Comparison of ENCODE assay signal across 25 cellular contexts in genomic region chr10:124012583-124012982, GRCh38.
DNase-seq lines count a peak whose midpoint lies in the region; ATAC-seq, FAIRE-seq and TF ChIP-seq lines count a peak whose summit lies in the region.
"Had no signal": no experiment of that assay in that cellular context is flagged by ENCODE, and none has a peak within 500 bp of the region (broad histone marks: within the 10 kb centered on the region; RNA-seq: fewer than 3 reads in every experiment).

No MANE protein-coding gene starts in this region.

- no peaks in the 10 kb centered on the region for H3K27me3 ChIP-seq in bronchial epithelial cell (ENCODE audit: control insufficient read depth, insufficient read depth, low read length)
- no peaks in the 10 kb centered on the region for H3K27me3 ChIP-seq in stomach smooth muscle (ENCODE audit: control insufficient read depth in 1 of 2, insufficient read depth in 2 of 2, low read length in 2 of 2)
- H3K27me3 ChIP-seq: BE2C had no signal

- ATAC-seq in left lobe of liver (peak; percentile 74), memory B cell (ENCODE audit: low read depth) (no peak)
- no peak for ATAC-seq in effector memory CD8-positive, alpha-beta T cell (replicated peaks)
- ATAC-seq: A549 had no signal

- H3K9me3 ChIP-seq in stomach smooth muscle (ENCODE audit: control insufficient read depth in 2 of 2, low read length in 2 of 2) = peaks cover 0 to 4% of the 10 kb centered on the region in 2 donors
- H3K9me3 ChIP-seq: A549, BE2C had no signal

- peak overlapping the region; percentile 97 for H3K27ac ChIP-seq in stomach smooth muscle (ENCODE audit: low read length)
- H3K27ac ChIP-seq: A549, GM23248 had no signal

- peak overlapping the region; percentile 20 for H3K27ac Mint-ChIP-seq in memory B cell
- no peak overlapping the region for H3K27ac Mint-ChIP-seq in effector memory CD8-positive, alpha-beta T cell
- H3K27ac Mint-ChIP-seq: CD4-positive, alpha-beta memory T cell had no signal

- H3K36me3 Mint-ChIP-seq in memory B cell = peaks cover 38% of the 10 kb centered on the region
- peaks cover 5% of the 10 kb centered on the region for H3K36me3 Mint-ChIP-seq in effector memory CD8-positive, alpha-beta T cell (ENCODE audit: insufficient read depth)
- H3K36me3 Mint-ChIP-seq: CD4-positive, alpha-beta memory T cell had no signal

- H3K36me3 ChIP-seq in bronchial epithelial cell (ENCODE audit: control insufficient read depth, insufficient read depth, low read length) (peaks cover 9% of the 10 kb centered on the region), stomach smooth muscle (ENCODE audit: control insufficient read depth in 2 of 2, insufficient read depth in 2 of 2, low read length in 2 of 2) (peaks cover 23 to 35% of the 10 kb centered on the region in 2 donors)
- H3K36me3 ChIP-seq: BE2C had no signal

- H3K4me1 ChIP-seq in stomach smooth muscle (ENCODE audit: control insufficient read depth, insufficient read depth, low read length) = peaks cover 66% of the 10 kb centered on the region
- H3K4me1 ChIP-seq: A549, BE2C had no signal

- DNase-seq in bronchial epithelial cell (ENCODE audit: low read depth) (no peak), left lobe of liver (ENCODE audit: low spot score) (no peak), memory B cell (ENCODE audit: low spot score in 2 of 2) (no peak), D341Med (ENCODE audit: low spot score) (no peak)
- DNase-seq in stimulated activated CD4-positive, alpha-beta T cell treated with anti-CD3 and anti-CD28 coated beads, Interleukin-2, amount 100 ng/mL, for 24 hours = no peak
- no peak for DNase-seq in effector memory CD8-positive, alpha-beta T cell
- DNase-seq: 8988T; ACHN; AML-193; BE2C; C1 segment of cervical spinal cord; Calu3; CD4-positive, alpha-beta memory T cell; COR-L47; DMS153; DND-41; GM23248; H7; HCEC 1CT had no signal

- peak; percentile 40 for FAIRE-seq in bronchial epithelial cell (lab: Jason Lieb, UNC)
- FAIRE-seq: A549, G401.6, GM12892, GM19239, H1 had no signal

- H3K9me3 Mint-ChIP-seq in memory B cell = peaks cover 7% of the 10 kb centered on the region
- no peaks in the 10 kb centered on the region for H3K9me3 Mint-ChIP-seq in effector memory CD8-positive, alpha-beta T cell

- H3K4me3 Mint-ChIP-seq in memory B cell = no peak overlapping the region
- no peak overlapping the region for H3K4me3 Mint-ChIP-seq in effector memory CD8-positive, alpha-beta T cell
- H3K4me3 Mint-ChIP-seq: CD4-positive, alpha-beta memory T cell had no signal

- H3K9ac ChIP-seq in stomach smooth muscle (ENCODE audit: low read length in 2 of 2) = no peak overlapping the region
- H3K9ac ChIP-seq: GM23248 had no signal

- H3K4me3 ChIP-seq in bronchial epithelial cell (ENCODE audit: low read depth, low read length) (no peak overlapping the region), stomach smooth muscle (ENCODE audit: low read length in 2 of 2) (no peak overlapping the region)
- H3K4me3 ChIP-seq: A549, GM23248 had no signal

- H3K27me3 Mint-ChIP-seq in memory B cell = no peaks in the 10 kb centered on the region
- H3K27me3 Mint-ChIP-seq in effector memory CD8-positive, alpha-beta T cell = peaks cover 16 to 31% of the 10 kb centered on the region in 2 donors
- H3K27me3 Mint-ChIP-seq: CD4-positive, alpha-beta memory T cell had no signal

- H3K4me1 Mint-ChIP-seq in memory B cell = no peaks in the 10 kb centered on the region
- peaks cover 0 to 4% of the 10 kb centered on the region in 2 donors for H3K4me1 Mint-ChIP-seq in effector memory CD8-positive, alpha-beta T cell (ENCODE audit: low read depth in 2 of 2)
- H3K4me1 Mint-ChIP-seq: CD4-positive, alpha-beta memory T cell had no signal

- TF ChIP-seq CTCF in bronchial epithelial cell (IDR thresholded peaks at IDR 0.05; ENCODE audit: insufficient read depth, low read length, severe bottlenecking) = no peak
